ENCODE assay signal across 10 cellular contexts in the genomic region with DNA sequence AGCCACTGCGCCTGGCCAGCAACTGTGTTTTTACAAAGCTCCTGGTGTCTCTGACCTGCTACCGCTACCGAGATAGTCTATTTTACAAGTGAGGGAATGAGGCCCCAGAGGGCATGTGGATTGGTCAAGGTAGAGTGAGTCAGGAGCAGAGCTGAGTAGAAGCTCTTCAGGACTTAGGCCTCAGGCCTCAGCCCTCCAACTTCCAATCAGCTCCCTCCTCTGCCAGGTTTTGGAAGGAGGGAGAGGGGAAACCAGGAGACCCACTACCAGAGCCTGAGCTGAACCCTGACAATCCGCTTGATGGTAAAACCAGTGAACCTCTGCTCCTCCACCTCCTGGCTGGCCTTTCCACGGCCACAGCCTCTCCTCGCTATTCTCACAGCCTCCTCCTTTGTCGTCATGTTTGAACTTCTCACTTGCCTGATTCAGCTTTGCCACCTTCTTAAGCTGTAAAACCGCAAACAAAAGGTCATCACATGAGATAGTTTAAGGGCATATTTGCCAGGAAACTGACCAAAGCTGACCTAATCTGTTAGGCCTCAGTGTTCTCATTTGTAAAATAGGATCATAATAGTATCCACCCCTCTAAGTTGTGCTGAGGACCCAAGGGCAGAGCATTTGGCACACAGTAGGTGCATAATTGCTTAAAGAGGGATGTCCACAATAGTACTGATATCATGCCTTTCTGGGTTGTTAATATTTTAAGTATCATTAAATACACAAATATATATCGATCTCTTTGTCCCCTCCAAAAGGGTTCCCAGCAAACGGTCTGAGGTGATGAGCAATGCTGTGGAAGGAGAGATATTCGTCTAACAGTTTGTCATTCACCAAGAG. TPM values are rescaled to one million over a fixed set of nuclear protein-coding genes. Genes with fewer than 3 reads are reported as not detected.
DNase-seq lines count a peak whose midpoint lies in the region; ATAC-seq and TF ChIP-seq lines count a peak whose summit lies in the region.
"Had no signal": no experiment of that assay in that cellular context is flagged by ENCODE, and none has a peak within 500 bp of the region (broad histone marks: within the 10 kb centered on the region; RNA-seq: fewer than 3 reads in every experiment).

No MANE protein-coding gene starts in this region.

- WGBS in mesendoderm (ENCODE audit: extremely low coverage, insufficient coverage, low lambda C conversion rate), result no CpG with 5 or more reads among the region's 11 CpGs

- no peaks in the 10 kb centered on the region for H3K79me2 ChIP-seq in mesendoderm (ENCODE audit: control insufficient read depth, insufficient read depth, low read length)

- H3K9me3 Mint-ChIP-seq in activated T-cell treated with anti-CD3 and anti-CD28 coated beads, Interleukin-2, amount 50 U/mL, for 72 hours, result no peaks in the 10 kb centered on the region

- no peak overlapping the region for H3K4me3 ChIP-seq in BLaER1 treated with 17β-estradiol and CSF1 and Interleukin-3, amounts not matched to agents 10 nM and 100 nM
- H3K4me3 ChIP-seq in mesendoderm (ENCODE audit: low read length), result no peak overlapping the region
- H3K4me3 ChIP-seq: right lobe of liver had no signal

- peak; percentile 50 for TF ChIP-seq POLR2A in GM18526 (IDR thresholded peaks at IDR 0.05; ENCODE audit: extremely low read depth, insufficient read length)

- no peak overlapping the region for H3K4ac ChIP-seq in mesendoderm (ENCODE audit: low read depth, low read length)

- no peaks in the 10 kb centered on the region for H3K9me3 ChIP-seq in BLaER1 treated with 17β-estradiol and CSF1 and Interleukin-3, amounts not matched to agents 10 nM and 100 nM (replicated peaks in 1 of 11)
- H3K9me3 ChIP-seq: Caco-2, right lobe of liver had no signal

- peak overlapping the region; percentile 45 to 99 (median 96) for H3K4me2 ChIP-seq in BLaER1 treated with 17β-estradiol and CSF1 and Interleukin-3, amounts not matched to agents 10 nM and 100 nM
- H3K4me2 ChIP-seq in mesendoderm (ENCODE audit: low read length), result no peak overlapping the region

- H3K36me3 Mint-ChIP-seq in activated T-cell treated with anti-CD3 and anti-CD28 coated beads, Interleukin-2, amount 50 U/mL, for 72 hours (ENCODE audit: insufficient read depth in 2 of 2), result peaks cover 41 to 53% of the 10 kb centered on the region in 2 donors

- no peaks in the 10 kb centered on the region for H4K20me1 ChIP-seq in BLaER1 treated with 17β-estradiol and CSF1 and Interleukin-3, amounts not matched to agents 10 nM and 100 nM

- peaks cover 84% of the 10 kb centered on the region for H3K4me1 Mint-ChIP-seq in activated T-cell treated with anti-CD3 and anti-CD28 coated beads, Interleukin-2, amount 50 U/mL, for 72 hours (ENCODE audit: low read depth)

- no peak overlapping the region for H2AK5ac ChIP-seq in mesendoderm (ENCODE audit: low read length)

- no peak overlapping the region for H2BK15ac ChIP-seq in mesendoderm (replicated peaks; ENCODE audit: low read depth)

- H4K8ac ChIP-seq in mesendoderm (ENCODE audit: low read depth, low read length), result no peak overlapping the region

- H3K27ac ChIP-seq in BLaER1 treated with 17β-estradiol and CSF1 and Interleukin-3, amounts not matched to agents 10 nM and 100 nM, result peak overlapping the region in 8 of 11 experiments; percentile 52 to 93 (median 82); a peak in 11 of 22 replicates
- no peak overlapping the region for H3K27ac ChIP-seq in mesendoderm (ENCODE audit: low read depth, low read length)

- no peaks in the 10 kb centered on the region for H3K27me3 Mint-ChIP-seq in activated T-cell treated with anti-CD3 and anti-CD28 coated beads, Interleukin-2, amount 50 U/mL, for 72 hours (ENCODE audit: low read depth)

- no peak for ATAC-seq in activated T-cell treated with anti-CD3 and anti-CD28 coated beads, Interleukin-2, amount 50 U/mL, for 72 hours (replicated peaks in 1 of 2)
- ATAC-seq in HG03460 (IDR thresholded peaks at IDR 0.05; ENCODE audit: unreplicated experiment) (no peak), GM18868 (IDR thresholded peaks at IDR 0.05; ENCODE audit: unreplicated experiment) (no peak), HG03354 (IDR thresholded peaks at IDR 0.05; ENCODE audit: poor library complexity, severe bottlenecking, unreplicated experiment) (no peak)
- ATAC-seq: right lobe of liver had no signal

- peak overlapping the region; percentile 85 to 90 for H3K4me3 Mint-ChIP-seq in activated T-cell treated with anti-CD3 and anti-CD28 coated beads, Interleukin-2, amount 50 U/mL, for 72 hours

- H3K36me3 ChIP-seq in BLaER1 treated with 17β-estradiol and CSF1 and Interleukin-3, amounts not matched to agents 10 nM and 100 nM, result no peaks in the 10 kb centered on the region
- no peaks in the 10 kb centered on the region for H3K36me3 ChIP-seq in mesendoderm (ENCODE audit: control insufficient read depth, insufficient read depth, low read length)
- H3K36me3 ChIP-seq: right lobe of liver had no signal

- H2BK5ac ChIP-seq in mesendoderm (ENCODE audit: low read length), result no peak overlapping the region

- no peak overlapping the region for H3K18ac ChIP-seq in mesendoderm (ENCODE audit: low read length)

- no peak overlapping the region for H4K5ac ChIP-seq in mesendoderm (ENCODE audit: low read length)

- no peaks in the 10 kb centered on the region for H3K79me1 ChIP-seq in mesendoderm (ENCODE audit: low read length)

- peaks cover 62 to 71% (median 66%) of the 10 kb centered on the region in 10 experiments for H3K4me1 ChIP-seq in BLaER1 treated with 17β-estradiol and CSF1 and Interleukin-3, amounts not matched to agents 10 nM and 100 nM
- peaks cover 4% of the 10 kb centered on the region for H3K4me1 ChIP-seq in mesendoderm (ENCODE audit: control insufficient read depth, low read depth, low read length)

- no peak overlapping the region for H3K23ac ChIP-seq in mesendoderm (ENCODE audit: low read length)

- H2BK120ac ChIP-seq in mesendoderm (ENCODE audit: low read depth, low read length), result no peak overlapping the region

- no peaks in the 10 kb centered on the region for H3K27me3 ChIP-seq in BLaER1 treated with 17β-estradiol and CSF1 and Interleukin-3, amounts not matched to agents 10 nM and 100 nM
- H3K27me3 ChIP-seq in mesendoderm (ENCODE audit: insufficient read depth, low read length, poor library complexity), result no peaks in the 10 kb centered on the region
- H3K27me3 ChIP-seq: right lobe of liver had no signal

- peak overlapping the region in 5 of 11 experiments; percentile 12 to 69 (median 54); a peak in 4 of 22 replicates for H3K9ac ChIP-seq in BLaER1 treated with 17β-estradiol and CSF1 and Interleukin-3, amounts not matched to agents 10 nM and 100 nM
- no peak overlapping the region for H3K9ac ChIP-seq in mesendoderm (ENCODE audit: low read length)

- H3K27ac Mint-ChIP-seq in activated T-cell treated with anti-CD3 and anti-CD28 coated beads, Interleukin-2, amount 50 U/mL, for 72 hours, result peak overlapping the region; percentile 92

- DNase-seq in activated T-cell treated with anti-CD3 and anti-CD28 coated beads, Interleukin-2, amount 50 U/mL, for 72 hours, result peak in 1 of 2 donors; percentile 47
- DNase-seq in mesendoderm, result no peak
- no peak for DNase-seq in NCI-H510A treated with DMSO at 0.1 percent for 48 hours (lab: John Stamatoyannopoulos, UW)
- DNase-seq: Caco-2, right lobe of liver had no signal

- H3K56ac ChIP-seq in mesendoderm (ENCODE audit: low read length), result peak overlapping the region; percentile 5

RNA-seq across cellular contexts. Expression of a gene that starts 1.7 kb away (rescaled TPM):
- 100 to 1,000 TPM in 1 of 2 donors, 10 to 100 TPM in 1; 91.6 to 101 TPM for total RNA-seq in activated T-cell treated with anti-CD3 and anti-CD28 coated beads, Interleukin-2, amount 50 U/mL, for 72 hours
- 0.29 TPM for polyA plus RNA-seq in mesendoderm (2013, experiment 1 of 2)
- 0.27 TPM for polyA plus RNA-seq in mesendoderm (2013, experiment 2 of 2)

RNA-seq across cellular contexts. Expression of a gene that starts 47.9 kb away (rescaled TPM):
- total RNA-seq in activated T-cell treated with anti-CD3 and anti-CD28 coated beads, Interleukin-2, amount 50 U/mL, for 72 hours, result 100 to 1,000 TPM; 166 to 222 TPM
- polyA plus RNA-seq in mesendoderm (2013, experiment 1 of 2), result 11.6 TPM
- polyA plus RNA-seq in mesendoderm (2013, experiment 2 of 2), result 12.8 TPM
